ENCODE assay signal across 1 cellular context in genomic region chr3:72123908-72124441, GRCh38.
TF ChIP-seq lines count a peak whose summit lies in the region.

No MANE protein-coding gene starts in this region.

TF ChIP-seq in HEK293, 187 proteins besides CTCF, POLR2A, EP300 and RAD21 (continued from another document and continues in another):
- TF ChIP-seq ZBTB26 (tag by site-specific recombination; optimal IDR thresholded peaks at IDR 0.05), result no peak
- TF ChIP-seq ZNF843 (tag by site-specific recombination; IDR thresholded peaks at IDR 0.05), result peak; percentile 98
- peak; percentile 92 for TF ChIP-seq PRDM6 (tag by site-specific recombination; IDR thresholded peaks at IDR 0.05)
- TF ChIP-seq ZNF341 (tag by site-specific recombination; IDR thresholded peaks at IDR 0.05; ENCODE audit: low read depth), result no peak
- peak; percentile 55; the same call in 1 of the 2 replicates for TF ChIP-seq KLF10 (tag by site-specific recombination; IDR thresholded peaks at IDR 0.05)
- TF ChIP-seq PRDM2 (tag by site-specific recombination; IDR thresholded peaks at IDR 0.05; ENCODE audit: borderline replicate concordance), result no peak
- peak; percentile 41; the same call in 1 of the 2 replicates for TF ChIP-seq KLF16 (tag by site-specific recombination; IDR thresholded peaks at IDR 0.05)
- peak; percentile 34; the same call in 1 of the 2 replicates for TF ChIP-seq SP3 (tag by site-specific recombination; IDR thresholded peaks at IDR 0.05)
- peak; percentile 96 for TF ChIP-seq ZBTB17 (tag by site-specific recombination; IDR thresholded peaks at IDR 0.05)
- TF ChIP-seq KLF17 (tag by site-specific recombination; IDR thresholded peaks at IDR 0.05), result peak; percentile 83
- TF ChIP-seq ZNF114 (tag by site-specific recombination; IDR thresholded peaks at IDR 0.05), result no peak
- 0 out of 2 replicates have a peak, but pooled peaks have one; percentile 47 for TF ChIP-seq ZFP37 (tag by site-specific recombination; IDR thresholded peaks at IDR 0.05)
- TF ChIP-seq ZNF335 (tag by site-specific recombination; conservative IDR thresholded peaks at IDR 0.05), result peak; percentile 45
- no peak for TF ChIP-seq ZNF302 (tag by site-specific recombination; IDR thresholded peaks at IDR 0.05; ENCODE audit: low read depth)
- no peak for TF ChIP-seq ZNF658 (tag by site-specific recombination; IDR thresholded peaks at IDR 0.05)
- no peak for TF ChIP-seq ZNF169 (tag by site-specific recombination; IDR thresholded peaks at IDR 0.05)
- 0 out of 2 replicates have a peak, but pooled peaks have one; percentile 35 for TF ChIP-seq ZNF280D (tag by site-specific recombination; IDR thresholded peaks at IDR 0.05)
- TF ChIP-seq ZNF433 (tag by site-specific recombination; IDR thresholded peaks at IDR 0.05; ENCODE audit: low read depth), result no peak
- peak; percentile 98 for TF ChIP-seq ZNF629 (tag by site-specific recombination; IDR thresholded peaks at IDR 0.05)
- peak; percentile 64; the same call in 1 of the 2 replicates for TF ChIP-seq KLF8 (tag by site-specific recombination; IDR thresholded peaks at IDR 0.05)
- peak; percentile 79; the same call in 1 of the 2 replicates for TF ChIP-seq ZNF610 (tag by site-specific recombination; IDR thresholded peaks at IDR 0.05; ENCODE audit: borderline replicate concordance)
- peak; percentile 69 for TF ChIP-seq ZNF518A (tag by site-specific recombination; conservative IDR thresholded peaks at IDR 0.05; ENCODE audit: low read depth)
- TF ChIP-seq SCRT1 (tag by site-specific recombination; IDR thresholded peaks at IDR 0.05; ENCODE audit: borderline replicate concordance), result peak; percentile 71; the same call in 1 of the 2 replicates
- TF ChIP-seq ZNF561 (tag by site-specific recombination; IDR thresholded peaks at IDR 0.05; ENCODE audit: borderline replicate concordance), result peak; percentile 63
- TF ChIP-seq ZNF133 (tag by site-specific recombination; IDR thresholded peaks at IDR 0.05), result no peak
- peak; percentile 73 for TF ChIP-seq ZNF501 (tag by site-specific recombination; IDR thresholded peaks at IDR 0.05)
- TF ChIP-seq ZNF121 (tag by site-specific recombination; IDR thresholded peaks at IDR 0.05), result no peak
- TF ChIP-seq MEIS1 (CRISPR knock-in tag; IDR thresholded peaks at IDR 0.05; ENCODE audit: borderline replicate concordance), result peak; percentile 70; the same call in 1 of the 2 replicates
- TF ChIP-seq KLF9 (tag by site-specific recombination; IDR thresholded peaks at IDR 0.05; ENCODE audit: low read depth), result no peak
- TF ChIP-seq ZNF324 (tag by site-specific recombination; IDR thresholded peaks at IDR 0.05), result peak; percentile 64; the same call in 1 of the 2 replicates
- peak; percentile 93; the same call in 1 of the 2 replicates for TF ChIP-seq BCL11A (tag by site-specific recombination; IDR thresholded peaks at IDR 0.05; ENCODE audit: low read depth)
- TF ChIP-seq ZNF704 (tag by site-specific recombination; IDR thresholded peaks at IDR 0.05), result no peak
- TF ChIP-seq ZNF266 (tag by site-specific recombination; IDR thresholded peaks at IDR 0.05; ENCODE audit: low read depth), result no peak
